Comparison of ENCODE assay signal across 1 cellular context in genomic region chr2:2613279-2614199, GRCh38.
A peak's percentile ranks its signal among the peaks of the same experiment; 100 is the strongest.
TF ChIP-seq lines count a peak whose summit lies in the region.

No MANE protein-coding gene starts in this region.

TF ChIP-seq in HepG2, 621 proteins besides CTCF, POLR2A, EP300 and RAD21 (continued from another document and continues in another):
- TF ChIP-seq ZNF687 (CRISPR knock-in tag; IDR thresholded peaks at IDR 0.05) (peak; percentile 64), PRMT3 (CRISPR knock-in tag; IDR thresholded peaks at IDR 0.05; ENCODE audit: borderline replicate concordance, low read depth) (no peak), ZMYM3 (CRISPR knock-in tag; IDR thresholded peaks at IDR 0.05) (no peak), CREM (IDR thresholded peaks at IDR 0.05) (peak; percentile 86), CREM (CRISPR knock-in tag; IDR thresholded peaks at IDR 0.05) (no peak), KDM2A (CRISPR knock-in tag; IDR thresholded peaks at IDR 0.05; ENCODE audit: borderline replicate concordance, low read depth) (peak; percentile 68; the same call in 1 of the 2 replicates), YY1 (IDR thresholded peaks at IDR 0.05; ENCODE audit: insufficient read depth, insufficient replicate concordance, low read depth, low read length) (peak; percentile 90), HNF1B (CRISPR knock-in tag; IDR thresholded peaks at IDR 0.05) (no peak; the same call in 1 of the 2 replicates), ZNF256 (CRISPR knock-in tag; conservative IDR thresholded peaks at IDR 0.05) (no peak), ZBTB33 (CRISPR knock-in tag; IDR thresholded peaks at IDR 0.05) (peak; percentile 80), HNRNPH1 (optimal IDR thresholded peaks at IDR 0.05; ENCODE audit: low read depth, low read length) (no peak), KAT7 (CRISPR knock-in tag; IDR thresholded peaks at IDR 0.05; ENCODE audit: borderline replicate concordance) (no peak), GMEB1 (CRISPR knock-in tag; IDR thresholded peaks at IDR 0.05; ENCODE audit: borderline replicate concordance) (peak; percentile 97), ZNF598 (CRISPR knock-in tag; IDR thresholded peaks at IDR 0.05; ENCODE audit: borderline replicate concordance) (no peak), ZBTB3 (CRISPR knock-in tag; IDR thresholded peaks at IDR 0.05; ENCODE audit: borderline replicate concordance, low read depth) (no peak), CBX2 (IDR thresholded peaks at IDR 0.05; ENCODE audit: low read depth, low read length) (no peak), CBX2 (CRISPR knock-in tag; IDR thresholded peaks at IDR 0.05; ENCODE audit: low read depth) (no peak), GLI4 (CRISPR knock-in tag; IDR thresholded peaks at IDR 0.05; ENCODE audit: borderline replicate concordance) (no peak), SUZ12 (IDR thresholded peaks at IDR 0.05; ENCODE audit: low read depth, low read length) (peak; percentile 83), SRF (IDR thresholded peaks at IDR 0.05; ENCODE audit: low read depth, low read length) (no peak), NFKBIZ (CRISPR knock-in tag; IDR thresholded peaks at IDR 0.05) (no peak), NFE2 (CRISPR knock-in tag; IDR thresholded peaks at IDR 0.05) (no peak), ZNF33A (CRISPR knock-in tag; IDR thresholded peaks at IDR 0.05; ENCODE audit: borderline replicate concordance) (no peak), ZNF768 (CRISPR knock-in tag; IDR thresholded peaks at IDR 0.05) (peak; percentile 22; the same call in 1 of the 2 replicates), KAT8 (CRISPR knock-in tag; IDR thresholded peaks at IDR 0.05) (peak; percentile 66; the same call in 1 of the 2 replicates), POGK (CRISPR knock-in tag; conservative IDR thresholded peaks at IDR 0.05) (0 out of 2 replicates have a peak, but pooled peaks have one; percentile 53), ZNF660 (CRISPR knock-in tag; IDR thresholded peaks at IDR 0.05; ENCODE audit: borderline replicate concordance, low read depth) (no peak), RARG (CRISPR knock-in tag; IDR thresholded peaks at IDR 0.05; ENCODE audit: low read depth) (no peak), HBP1 (CRISPR knock-in tag; IDR thresholded peaks at IDR 0.05; ENCODE audit: low read depth) (peak; percentile 87; the same call in 1 of the 2 replicates), NR1H2 (CRISPR knock-in tag; IDR thresholded peaks at IDR 0.05; ENCODE audit: borderline replicate concordance, low read depth) (no peak), NFKB2 (CRISPR knock-in tag; IDR thresholded peaks at IDR 0.05; ENCODE audit: borderline replicate concordance) (no peak; the same call in 1 of the 2 replicates), THYN1 (CRISPR knock-in tag; IDR thresholded peaks at IDR 0.05; ENCODE audit: borderline replicate concordance, low read depth) (no peak), GABPA (IDR thresholded peaks at IDR 0.05; ENCODE audit: low read depth, low read length) (no peak), GABPA (CRISPR knock-in tag; IDR thresholded peaks at IDR 0.05; ENCODE audit: low read depth) (peak; percentile 72), KDM5B (CRISPR knock-in tag; IDR thresholded peaks at IDR 0.05; ENCODE audit: borderline replicate concordance) (peak; percentile 45; the same call in 1 of the 2 replicates), SALL1 (CRISPR knock-in tag; IDR thresholded peaks at IDR 0.05) (peak; percentile 67; the same call in 1 of the 2 replicates), ZNF891 (CRISPR knock-in tag; IDR thresholded peaks at IDR 0.05) (no peak), TFE3 (CRISPR knock-in tag; IDR thresholded peaks at IDR 0.05) (peak; percentile 53; the same call in 1 of the 2 replicates), MTA1 (CRISPR knock-in tag; IDR thresholded peaks at IDR 0.05; ENCODE audit: borderline replicate concordance) (peak; percentile 63; the same call in 1 of the 2 replicates), RFX5 (IDR thresholded peaks at IDR 0.05; ENCODE audit: low read depth, low read length) (no peak), GZF1 (CRISPR knock-in tag; IDR thresholded peaks at IDR 0.05) (no peak), CHCHD3 (CRISPR knock-in tag; IDR thresholded peaks at IDR 0.05) (no peak), HDAC6 (IDR thresholded peaks at IDR 0.05; ENCODE audit: low read depth, low read length) (no peak), ZGPAT (CRISPR knock-in tag; IDR thresholded peaks at IDR 0.05) (no peak; the same call in 1 of the 2 replicates), ZBTB10 (CRISPR knock-in tag; IDR thresholded peaks at IDR 0.05; ENCODE audit: borderline replicate concordance) (no peak), ZNF501 (CRISPR knock-in tag; IDR thresholded peaks at IDR 0.05) (peak; percentile 47; the same call in 1 of the 2 replicates), ZNF382 (CRISPR knock-in tag; IDR thresholded peaks at IDR 0.05; ENCODE audit: borderline replicate concordance) (no peak)
